ENCODE assay signal across 26 cellular contexts in genomic region chr9:33709241-33709640, GRCh38.
"Had no signal": no experiment of that assay in that cellular context is flagged by ENCODE, and none has a peak within 500 bp of the region (broad histone marks: within the 10 kb centered on the region; RNA-seq: fewer than 3 reads in every experiment).

No MANE protein-coding gene starts in this region.

- DNase-seq: natural killer cell; occipital lobe; ovary; posterior cingulate gyrus; psoas muscle; right cardiac atrium; spleen; stimulated activated CD4-positive, alpha-beta T cell treated with anti-CD3 and anti-CD28 coated beads, Interleukin-12 subunit alpha, Interleukin-12 subunit beta, amount 100 ng/mL, for 4 hours; stimulated activated CD4-positive, alpha-beta T cell treated with anti-CD3 and anti-CD28 coated beads, Interleukin-1b, Interleukin-23, amount 100 ng/mL, for 48 hours; stimulated activated CD4-positive, alpha-beta T cell treated with anti-CD3 and anti-CD28 coated beads, Interleukin-4, amount 100 ng/mL, for 1 hour; stimulated activated CD4-positive, alpha-beta T cell treated with anti-CD3 and anti-CD28 coated beads, Interleukin-4, amount 100 ng/mL, for 4 hours; stimulated activated CD8-positive, alpha-beta memory T cell treated with anti-CD3 and anti-CD28 coated beads, Interleukin-4, amount 100 ng/mL, for 48 hours; stimulated activated naive CD4-positive, alpha-beta T cell; stimulated activated naive CD8-positive, alpha-beta T cell treated with anti-CD3 and anti-CD28 coated beads, Interleukin-15, amount 100 ng/mL, for 72 hours; stimulated activated naive CD8-positive, alpha-beta T cell treated with anti-CD3 and anti-CD28 coated beads, Interleukin-15, Interleukin-2, amounts not matched to agents 100 U/mL and 50 U/mL, for 24 hours; substantia nigra; testis; tibial artery; transverse colon; upper lobe of right lung; uterus had no signal

- H3K4me3 ChIP-seq: neural progenitor cell, ovary, psoas muscle, skin epidermis, smooth muscle cell, spleen, suprapubic skin, testis, tibial artery, transverse colon, upper lobe of right lung, uterus had no signal

- H3K27me3 ChIP-seq: neural progenitor cell, ovary, spleen, suprapubic skin, testis, tibial artery, upper lobe of right lung, uterus had no signal

- H3K9me3 ChIP-seq: ovary, psoas muscle, suprapubic skin, testis, tibial artery, transverse colon, upper lobe of right lung, uterus had no signal

- H3K4me1 ChIP-seq: parathyroid adenoma, psoas muscle, spleen, suprapubic skin, testis, tibial artery, transverse colon, upper lobe of right lung, uterus had no signal

- H3K36me3 ChIP-seq: neural progenitor cell, ovary, spleen, suprapubic skin, tibial artery, transverse colon, upper lobe of right lung, uterus had no signal
